ENCODE assay signal across 21 cellular contexts in genomic region chr12:43277630-43278267, GRCh38.
DNase-seq lines count a peak whose midpoint lies in the region; ATAC-seq and TF ChIP-seq lines count a peak whose summit lies in the region.
"Had no signal": no experiment of that assay in that cellular context is flagged by ENCODE, and none has a peak within 500 bp of the region (broad histone marks: within the 10 kb centered on the region; RNA-seq: fewer than 3 reads in every experiment).

No MANE protein-coding gene starts in this region.

- H3K36me3 Mint-ChIP-seq in progenitor cell of endocrine pancreas (ENCODE audit: insufficient read depth) = peaks cover 12% of the 10 kb centered on the region
- H3K36me3 Mint-ChIP-seq: naive thymus-derived CD8-positive, alpha-beta T cell had no signal

- in situ Hi-C loops in Panc1 (cut with HindIII; ENCODE audit: low pct_unique_long_range_greater_than_20kb, low sequenced_read_pairs) = no loop called here

- POLR2A ChIA-PET in Panc1 (lab: Charles Lee) = no interaction called here
- POLR2A ChIA-PET in RWPE1 (lab: Yijun Ruan, JAX; ENCODE audit: low non-redundant PET) = no interaction called here

- no peak overlapping the region; the same call in 1 of the 2 replicates for H3K27ac ChIP-seq in Panc1 (ENCODE audit: low read length)
- H3K27ac ChIP-seq in epithelial cell of prostate = peak overlapping the region; percentile 31
- no peak overlapping the region for H3K27ac ChIP-seq in RWPE1
- H3K27ac ChIP-seq: C4-2B, right atrium auricular region, tibial artery had no signal

- H3K9me3 ChIP-seq in Panc1 (ENCODE audit: control insufficient read depth, insufficient read depth, low read depth, low read length) = no peaks in the 10 kb centered on the region
- H3K9me3 ChIP-seq: right atrium auricular region, tibial artery had no signal

- peak; percentile 64 for DNase-seq in ELR (ENCODE audit: low read depth)
- peak; percentile 10 for DNase-seq in Panc1 (ENCODE audit: low read depth, low spot score)
- peak; percentile 88 for DNase-seq in epithelial cell of prostate (ENCODE audit: low read depth, low spot score)
- no peak for DNase-seq in progenitor cell of endocrine pancreas (ENCODE audit: low spot score, unreplicated experiment)
- no peak for DNase-seq in RWPE1 (ENCODE audit: low spot score)
- no peak for DNase-seq in RPMI8226
- DNase-seq in erythroblast (lab: John Stamatoyannopoulos, UW) = no peak
- no peak for DNase-seq in COLO668 (lab: John Stamatoyannopoulos, UW; ENCODE audit: unreplicated experiment)
- DNase-seq: activated naive CD4-positive, alpha-beta T cell treated with anti-CD3 and anti-CD28 coated beads, Interleukin-2, amount 50 U/mL, for 16 hours; central memory CD4-positive, alpha-beta T cell; GDM1; left colon; naive thymus-derived CD8-positive, alpha-beta T cell; NCI-H1105; NCI-H2227 treated with DMSO at 0.1 percent for 48 hours; stimulated activated CD4-positive, alpha-beta T cell treated with anti-CD3 and anti-CD28 coated beads, Interleukin-2, amount 100 ng/mL, for 24 hours; SW 1271; tibial artery had no signal

- TF ChIP-seq POLR2A in erythroblast (IDR thresholded peaks at IDR 0.05; ENCODE audit: low read length) = no peak

- TF ChIP-seq CTCF in Panc1 (IDR thresholded peaks at IDR 0.05) = no peak
- no peak for TF ChIP-seq CTCF in progenitor cell of endocrine pancreas (IDR thresholded peaks at IDR 0.05; ENCODE audit: unreplicated experiment)
- TF ChIP-seq CTCF in RWPE1 (conservative IDR thresholded peaks at IDR 0.05; ENCODE audit: low read depth) = no peak

- intact Hi-C loops in Panc1 (cut with micrococcal nuclease; ENCODE audit: unreplicated experiment) = no loop called here

- H3K4me3 ChIP-seq in Panc1 (ENCODE audit: low read depth in 2 of 2, low read length in 2 of 2) = no peak overlapping the region
- H3K4me3 ChIP-seq: right atrium auricular region, tibial artery had no signal

- peaks cover 26% of the 10 kb centered on the region for H3K9me3 Mint-ChIP-seq in progenitor cell of endocrine pancreas (ENCODE audit: low read depth)

- peak overlapping the region; percentile 27 for H3K27ac Mint-ChIP-seq in progenitor cell of endocrine pancreas
- H3K27ac Mint-ChIP-seq: naive thymus-derived CD8-positive, alpha-beta T cell had no signal

- H3K4me1 ChIP-seq in Panc1 (ENCODE audit: control insufficient read depth, insufficient read depth, low read length) = no peaks in the 10 kb centered on the region; the same call in 1 of the 2 replicates
- H3K4me1 ChIP-seq: right atrium auricular region, tibial artery had no signal

- H3K36me3 ChIP-seq in Panc1 (ENCODE audit: control insufficient read depth, insufficient read depth, low read length) = no peaks in the 10 kb centered on the region
- H3K36me3 ChIP-seq: right atrium auricular region, tibial artery had no signal

- peaks cover 26% of the 10 kb centered on the region for H3K4me1 Mint-ChIP-seq in progenitor cell of endocrine pancreas (ENCODE audit: low read depth)

- H3K4me3 Mint-ChIP-seq in progenitor cell of endocrine pancreas (ENCODE audit: low read depth) = no peak overlapping the region
- H3K4me3 Mint-ChIP-seq: naive thymus-derived CD8-positive, alpha-beta T cell had no signal

- H3K27me3 Mint-ChIP-seq in progenitor cell of endocrine pancreas = no peaks in the 10 kb centered on the region
- H3K27me3 Mint-ChIP-seq: naive thymus-derived CD8-positive, alpha-beta T cell had no signal

- no peaks in the 10 kb centered on the region for H3K27me3 ChIP-seq in Panc1 (ENCODE audit: control insufficient read depth, insufficient read depth, low read length)
- H3K27me3 ChIP-seq: right atrium auricular region, tibial artery had no signal

- no TSS peak for BruUV-seq in Panc1 (replicated peaks; lab: Mats Ljungman, UMichigan)

- ATAC-seq in Panc1 = 0 out of 2 replicates have a peak, but pooled peaks have one; percentile 38
- ATAC-seq: activated CD4-positive, CD25-positive, alpha-beta regulatory T cell treated with anti-CD3 and anti-CD28 coated beads, Interleukin-2, amount 50 U/mL, for 24 hours; left colon; naive thymus-derived CD8-positive, alpha-beta T cell had no signal

- CTCF ChIA-PET in Panc1 (lab: Charles Lee) = no interaction called here
- CTCF ChIA-PET in RWPE1 (lab: Yijun Ruan, JAX) = no interaction called here

Comparison
In these comparisons a context has a peak if more than half of its experiments do, and no peak if none do; other contexts are left out.
1. DNase-seq: peak in ELR (single experiment), Panc1 (single experiment) and epithelial cell of prostate (single experiment); none in progenitor cell of endocrine pancreas (single experiment), RWPE1 (single experiment), RPMI8226 (single experiment), erythroblast (0 of 2) and COLO668 (single experiment).